Comparison of ENCODE assay signal across 32 cellular contexts in the genomic region with DNA sequence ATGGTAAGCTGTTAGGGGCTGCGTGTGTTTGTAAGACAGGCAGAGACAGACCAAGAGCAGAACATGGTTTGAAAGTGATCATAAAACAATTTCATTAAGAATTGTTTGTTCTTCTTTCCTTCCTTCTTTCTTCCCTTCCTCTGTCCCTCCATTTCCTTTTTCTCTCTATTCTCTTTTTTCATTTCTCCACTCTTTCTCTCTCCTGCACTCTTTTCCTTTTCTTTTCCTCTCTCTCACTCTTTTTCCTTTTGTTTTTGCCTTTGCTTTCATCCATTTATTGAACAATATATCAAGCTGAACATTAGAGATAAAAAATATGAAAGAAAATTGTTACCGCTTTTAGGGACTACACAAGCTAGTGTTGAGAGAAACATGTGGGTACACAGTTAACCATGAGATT.
"Had no signal": no experiment of that assay in that cellular context is flagged by ENCODE, and none has a peak within 500 bp of the region (broad histone marks: within the 10 kb centered on the region; RNA-seq: fewer than 3 reads in every experiment).

No MANE protein-coding gene starts in this region.

- H3K9me3 Mint-ChIP-seq: activated CD4-positive, alpha-beta T cell treated with anti-CD3 and anti-CD28 coated beads, Interleukin-2, amount 10 ng/mL, durations not matched to agents 24 days and 14 days; activated naive CD4-positive, alpha-beta T cell treated with anti-CD3 and anti-CD28 coated beads, Interleukin-2, amount 50 U/mL, for 24 hours; activated naive CD8-positive, alpha-beta T cell treated with anti-CD3 and anti-CD28 coated beads for 36 hours; activated T-helper 2 cell treated with anti-CD3 and anti-CD28 coated beads, Interferon-gamma antibody, Interleukin-2, Interleukin-4, amounts not matched to agents 10 μg/mL and 5 μg/mL and 100 μg/mL, durations not matched to agents 14 hours and 24 hours and 36 hours had no signal

- H3K4me3 ChIP-seq: adrenal gland, body of pancreas, colonic mucosa, esophagus squamous epithelium, gastroesophageal sphincter, heart right ventricle had no signal

- H3K4me3 Mint-ChIP-seq: activated CD4-positive, alpha-beta memory T cell treated with anti-CD3 and anti-CD28 coated beads for 36 hours; activated CD4-positive, alpha-beta T cell treated with anti-CD3 and anti-CD28 coated beads for 36 hours; activated CD4-positive, alpha-beta T cell treated with anti-CD3 and anti-CD28 coated beads, Interleukin-2, amount 10 ng/mL, durations not matched to agents 24 days and 14 days; activated CD8-positive, alpha-beta memory T cell treated with anti-CD3 and anti-CD28 coated beads, Interleukin-2, amount 10 ng/mL, durations not matched to agents 7 days and 5 days; activated CD8-positive, alpha-beta T cell treated with anti-CD3 and anti-CD28 coated beads, Interleukin-2, amount 10 ng/mL, durations not matched to agents 7 days and 5 days; activated naive CD4-positive, alpha-beta T cell treated with anti-CD3 and anti-CD28 coated beads for 36 hours; activated naive CD4-positive, alpha-beta T cell treated with anti-CD3 and anti-CD28 coated beads, Interleukin-2, amount 50 U/mL, for 24 hours; activated naive CD8-positive, alpha-beta T cell treated with anti-CD3 and anti-CD28 coated beads for 36 hours; activated naive CD8-positive, alpha-beta T cell treated with anti-CD3 and anti-CD28 coated beads, Interleukin-2, amount 50 U/mL, for 24 hours; activated T-helper 1 cell treated with anti-CD3 and anti-CD28 coated beads, Interleukin-12 subunit alpha, Interleukin-12 subunit beta, Interleukin-2, Interleukin-4 antibody, amounts not matched to agents 30 ng/mL and 10 ng/mL and 1 ng/mL, durations not matched to agents 14 hours and 24 hours and 36 hours had no signal

- H3K27ac ChIP-seq: adrenal gland, body of pancreas, colonic mucosa, epithelial cell of prostate, esophagus squamous epithelium, gastroesophageal sphincter, heart right ventricle had no signal

- H3K36me3 Mint-ChIP-seq: activated CD4-positive, alpha-beta memory T cell treated with anti-CD3 and anti-CD28 coated beads for 36 hours; activated CD8-positive, alpha-beta memory T cell treated with anti-CD3 and anti-CD28 coated beads, Interleukin-2, amount 10 ng/mL, durations not matched to agents 7 days and 5 days; activated naive CD4-positive, alpha-beta T cell treated with anti-CD3 and anti-CD28 coated beads, Interleukin-2, amount 50 U/mL, for 24 hours; activated naive CD8-positive, alpha-beta T cell treated with anti-CD3 and anti-CD28 coated beads for 36 hours had no signal

- H3K36me3 ChIP-seq: adrenal gland, colonic mucosa, esophagus squamous epithelium, gastroesophageal sphincter, heart right ventricle had no signal

- H3K27me3 ChIP-seq: adrenal gland, body of pancreas, colonic mucosa, esophagus squamous epithelium, gastroesophageal sphincter, heart right ventricle had no signal

- FAIRE-seq: endometrium, endothelial cell of umbilical vein had no signal

- H3K4me1 ChIP-seq: adrenal gland, body of pancreas, colonic mucosa had no signal

- H3K9me3 ChIP-seq: adrenal gland, body of pancreas, colonic mucosa had no signal

- H3K4me1 Mint-ChIP-seq: activated CD4-positive, alpha-beta T cell treated with anti-CD3 and anti-CD28 coated beads for 36 hours; activated CD4-positive, alpha-beta T cell treated with anti-CD3 and anti-CD28 coated beads, Interleukin-2, amount 10 ng/mL, durations not matched to agents 24 days and 14 days; activated CD8-positive, alpha-beta memory T cell treated with anti-CD3 and anti-CD28 coated beads, Interleukin-2, amount 10 ng/mL, durations not matched to agents 7 days and 5 days; activated naive CD4-positive, alpha-beta T cell treated with anti-CD3 and anti-CD28 coated beads, Interleukin-2, amount 50 U/mL, for 24 hours; activated naive CD8-positive, alpha-beta T cell treated with anti-CD3 and anti-CD28 coated beads for 36 hours; activated naive CD8-positive, alpha-beta T cell treated with anti-CD3 and anti-CD28 coated beads, Interleukin-2, amount 50 U/mL, for 24 hours had no signal

- ATAC-seq: activated CD4-positive, alpha-beta T cell treated with anti-CD3 and anti-CD28 coated beads for 36 hours; activated CD8-positive, alpha-beta memory T cell treated with anti-CD3 and anti-CD28 coated beads, Interleukin-2, amount 10 ng/mL, durations not matched to agents 7 days and 5 days; activated CD8-positive, alpha-beta T cell treated with anti-CD3 and anti-CD28 coated beads, Interleukin-2, amount 10 ng/mL, durations not matched to agents 7 days and 5 days; activated naive CD8-positive, alpha-beta T cell treated with anti-CD3 and anti-CD28 coated beads, Interleukin-2, amount 50 U/mL, for 24 hours; body of pancreas; gastroesophageal sphincter; heart right ventricle had no signal

- H3K27ac Mint-ChIP-seq: activated CD4-positive, alpha-beta memory T cell treated with anti-CD3 and anti-CD28 coated beads for 36 hours; activated CD4-positive, alpha-beta T cell treated with anti-CD3 and anti-CD28 coated beads for 36 hours; activated CD4-positive, alpha-beta T cell treated with anti-CD3 and anti-CD28 coated beads, Interleukin-2, amount 10 ng/mL, durations not matched to agents 24 days and 14 days; activated CD8-positive, alpha-beta memory T cell treated with anti-CD3 and anti-CD28 coated beads, Interleukin-2, amount 10 ng/mL, durations not matched to agents 7 days and 5 days; activated CD8-positive, alpha-beta T cell treated with anti-CD3 and anti-CD28 coated beads, Interleukin-2, amount 10 ng/mL, durations not matched to agents 7 days and 5 days; activated naive CD4-positive, alpha-beta T cell treated with anti-CD3 and anti-CD28 coated beads for 36 hours; activated naive CD4-positive, alpha-beta T cell treated with anti-CD3 and anti-CD28 coated beads, Interleukin-2, amount 50 U/mL, for 24 hours; activated naive CD8-positive, alpha-beta T cell treated with anti-CD3 and anti-CD28 coated beads for 36 hours; activated naive CD8-positive, alpha-beta T cell treated with anti-CD3 and anti-CD28 coated beads, Interleukin-2, amount 50 U/mL, for 24 hours; activated T-helper 1 cell treated with anti-CD3 and anti-CD28 coated beads, Interleukin-12 subunit alpha, Interleukin-12 subunit beta, Interleukin-2, Interleukin-4 antibody, amounts not matched to agents 30 ng/mL and 10 ng/mL and 1 ng/mL, durations not matched to agents 14 hours and 24 hours and 36 hours; activated T-helper 2 cell treated with anti-CD3 and anti-CD28 coated beads, Interferon-gamma antibody, Interleukin-2, Interleukin-4, amounts not matched to agents 10 μg/mL and 5 μg/mL and 100 μg/mL, durations not matched to agents 14 hours and 24 hours and 36 hours had no signal

- H3K27me3 Mint-ChIP-seq: activated CD4-positive, alpha-beta T cell treated with anti-CD3 and anti-CD28 coated beads for 36 hours had no signal

- DNase-seq: activated CD4-positive, alpha-beta memory T cell treated with anti-CD3 and anti-CD28 coated beads for 36 hours; activated CD4-positive, alpha-beta T cell treated with anti-CD3 and anti-CD28 coated beads for 36 hours; activated CD4-positive, alpha-beta T cell treated with anti-CD3 and anti-CD28 coated beads, Interleukin-2, amount 10 ng/mL, durations not matched to agents 24 days and 14 days; activated CD4-positive, CD25-positive, alpha-beta regulatory T cell; activated CD4-positive, CD25-positive, alpha-beta regulatory T cell treated with anti-CD3 and anti-CD28 coated beads, Interleukin-2, amount 50 U/mL, for 72 hours; activated CD8-positive, alpha-beta memory T cell treated with anti-CD3 and anti-CD28 coated beads, Interleukin-2, amount 10 ng/mL, durations not matched to agents 7 days and 5 days; activated CD8-positive, alpha-beta memory T cell treated with anti-CD3 and anti-CD28 coated beads, Interleukin-2, amount 50 U/mL, for 4 hours; activated CD8-positive, alpha-beta T cell treated with anti-CD3 and anti-CD28 coated beads, Interleukin-2, amount 10 ng/mL, durations not matched to agents 7 days and 5 days; activated effector memory CD4-positive, alpha-beta T cell treated with anti-CD3 and anti-CD28 coated beads, Interleukin-2, amount 50 U/mL, for 16 hours; activated naive CD4-positive, alpha-beta T cell treated with anti-CD3 and anti-CD28 coated beads for 36 hours; activated naive CD8-positive, alpha-beta T cell treated with anti-CD3 and anti-CD28 coated beads for 36 hours; activated naive CD8-positive, alpha-beta T cell treated with anti-CD3 and anti-CD28 coated beads, Interleukin-2, amount 50 U/mL, for 24 hours; activated T-cell treated with anti-CD3 and anti-CD28 coated beads, Interleukin-2, amount 50 U/mL, for 1 hour; activated T-cell treated with anti-CD3 and anti-CD28 coated beads, Interleukin-2, amount 50 U/mL, for 48 hours; adrenal gland; amygdala; aorta; body of pancreas; caudate nucleus; colonic mucosa; effector CD8-positive, alpha-beta T cell; esophagus squamous epithelium; foreskin melanocyte; heart right ventricle; T-helper 2 cell had no signal
